In the genomic region with DNA sequence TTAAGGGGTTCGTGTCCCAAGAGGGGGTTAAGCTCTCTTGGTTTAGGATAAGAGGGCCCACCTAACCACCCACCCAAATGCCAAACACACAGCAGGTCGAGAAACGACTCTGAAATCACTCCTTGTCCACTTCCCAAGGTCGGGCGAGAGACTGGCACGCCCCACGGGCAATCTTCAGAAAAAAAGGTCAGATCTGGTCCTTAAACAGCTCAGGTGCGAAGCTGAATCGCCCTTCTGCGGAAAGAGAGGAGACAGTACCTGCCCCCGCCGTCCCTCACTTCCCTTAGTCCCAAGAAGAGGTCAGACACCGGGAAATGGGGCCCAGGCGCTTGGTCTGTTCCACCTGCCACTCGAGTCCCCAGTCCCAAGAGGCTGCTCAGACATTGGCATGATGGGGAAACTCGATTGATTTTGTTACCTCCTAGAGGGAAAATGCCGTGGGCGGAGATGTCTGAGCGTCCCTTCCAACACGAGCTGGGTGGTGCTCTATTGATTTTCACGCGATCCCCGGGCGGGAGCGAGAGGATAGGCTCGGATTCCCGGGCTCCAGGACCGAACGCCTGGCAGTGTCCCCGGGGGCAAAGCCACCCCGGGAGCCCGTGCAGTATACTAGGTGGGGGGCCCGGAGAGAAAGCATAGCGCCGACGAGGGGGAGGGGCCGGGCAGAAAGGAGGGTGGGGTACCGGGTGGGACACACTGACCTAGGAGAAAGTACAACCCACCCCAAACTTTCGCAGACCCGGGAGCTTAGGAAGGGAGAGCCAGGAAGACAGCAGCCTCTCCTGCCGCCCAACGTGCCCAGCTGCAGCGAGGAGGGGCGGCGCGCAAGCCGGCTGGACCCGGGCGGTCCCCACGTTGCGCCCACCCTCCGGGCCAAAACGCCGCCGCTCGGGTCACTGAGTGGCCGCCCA, we compare ENCODE assay signal across 7 cellular contexts. TPM values are rescaled to one million over a fixed set of nuclear protein-coding genes. Genes with fewer than 3 reads are reported as not detected.
A peak's percentile ranks its signal among the peaks of the same experiment; 100 is the strongest.
DNase-seq lines count a peak whose midpoint lies in the region; ATAC-seq and TF ChIP-seq lines count a peak whose summit lies in the region.

No MANE protein-coding gene starts in this region.

- ATAC-seq in activated naive CD8-positive, alpha-beta T cell treated with anti-CD3 and anti-CD28 coated beads, Interleukin-2, amount 50 U/mL, for 24 hours: no peak

- H3K4me3 Mint-ChIP-seq in activated naive CD8-positive, alpha-beta T cell treated with anti-CD3 and anti-CD28 coated beads, Interleukin-2, amount 50 U/mL, for 24 hours: peak overlapping the region; percentile 42

- no peaks in the 10 kb centered on the region for H3K36me3 Mint-ChIP-seq in activated naive CD8-positive, alpha-beta T cell treated with anti-CD3 and anti-CD28 coated beads, Interleukin-2, amount 50 U/mL, for 24 hours (ENCODE audit: low read depth)

- H3K27me3 Mint-ChIP-seq in activated naive CD8-positive, alpha-beta T cell treated with anti-CD3 and anti-CD28 coated beads, Interleukin-2, amount 50 U/mL, for 24 hours: peaks cover 55% of the 10 kb centered on the region

- H3K27ac ChIP-seq in iPS DF 6.9 (ENCODE audit: low read length) (no peak overlapping the region), skin epidermis (peak overlapping the region in 10 of 21 experiments; percentile 20 to 71 (median 58))

- H3K4me1 ChIP-seq in iPS DF 6.9 (ENCODE audit: control insufficient read depth, insufficient read depth, low read length): 0 out of 2 replicates have a peak, but pooled peaks cover 2% of the 10 kb centered on the region

- H3K9me3 ChIP-seq in iPS DF 6.9 (ENCODE audit: control insufficient read depth, insufficient read depth, low read length): no peaks in the 10 kb centered on the region

- no peak overlapping the region for H3K27ac Mint-ChIP-seq in activated naive CD8-positive, alpha-beta T cell treated with anti-CD3 and anti-CD28 coated beads, Interleukin-2, amount 50 U/mL, for 24 hours

- H3K4me1 Mint-ChIP-seq in activated naive CD8-positive, alpha-beta T cell treated with anti-CD3 and anti-CD28 coated beads, Interleukin-2, amount 50 U/mL, for 24 hours: peaks cover 14% of the 10 kb centered on the region

- no peaks in the 10 kb centered on the region for H3K36me3 ChIP-seq in iPS DF 6.9 (ENCODE audit: control insufficient read depth, insufficient read depth, low read length)

- H3K4me3 ChIP-seq in iPS DF 6.9 (ENCODE audit: low read length) (peak overlapping the region; percentile 35; the same call in 1 of the 2 replicates), skin epidermis (peak overlapping the region; percentile 41 to 59 (median 46))

- no peaks in the 10 kb centered on the region for H3K9me3 Mint-ChIP-seq in activated naive CD8-positive, alpha-beta T cell treated with anti-CD3 and anti-CD28 coated beads, Interleukin-2, amount 50 U/mL, for 24 hours

- H3K27me3 ChIP-seq in iPS DF 6.9 (ENCODE audit: control insufficient read depth, insufficient read depth, low read length): peaks cover 60% of the 10 kb centered on the region

- in situ Hi-C loops in GM13977 (cut with MboI; ENCODE audit: low pct_unique_long_range_greater_than_20kb, low sequenced_read_pairs, unreplicated experiment): no loop called here

- TF ChIP-seq CTCF in GM13977 (IDR thresholded peaks at IDR 0.05; ENCODE audit: extremely low read depth, insufficient read depth, missing control alignments): no peak

- DNase-seq in GM13977 (ENCODE audit: low spot score): peak; percentile 36
- DNase-seq in LHCN-M2 (ENCODE audit: low read depth): peak; percentile 21
- DNase-seq in activated naive CD8-positive, alpha-beta T cell treated with anti-CD3 and anti-CD28 coated beads, Interleukin-2, amount 50 U/mL, for 24 hours: peak; percentile 8
- no peak for DNase-seq in iPS DF 6.9 (ENCODE audit: low read depth, low spot score)
- no peak for DNase-seq in occipital lobe (lab: John Stamatoyannopoulos, UW)
- DNase-seq in RPMI8226: no peak

- WGBS in iPS DF 6.9 (ENCODE audit: insufficient coverage, insufficient read length): no CpG with 5 or more reads among the region's 57 CpGs

RNA-seq across cellular contexts. Expression of gene SAMD5, which starts 1.1 kb away (rescaled TPM):
- 2.2 and 4.0 TPM in 2 replicates for total RNA-seq in LHCN-M2 (2014; rRNA removed)
- polyA plus RNA-seq in LHCN-M2 (2012): 1.8 TPM
- 17.6 TPM for total RNA-seq in occipital lobe

Comparison
In these comparisons a context has a peak if more than half of its experiments do, and no peak if none do; other contexts are left out.
1. DNase-seq: peak in GM13977 (single experiment), LHCN-M2 (single experiment) and activated naive CD8-positive, alpha-beta T cell treated with anti-CD3 and anti-CD28 coated beads, Interleukin-2, amount 50 U/mL, for 24 hours (single experiment); none in iPS DF 6.9 (single experiment), occipital lobe (single experiment) and RPMI8226 (single experiment).